Comparison of ENCODE assay signal across 1 cellular context in genomic region chr14:71710001-71710400, GRCh38.
TF ChIP-seq lines count a peak whose summit lies in the region.

No MANE protein-coding gene starts in this region.

TF ChIP-seq in IMR-90, 13 proteins besides CTCF, POLR2A, EP300 and RAD21:
- no peak for TF ChIP-seq RFX5 (IDR thresholded peaks at IDR 0.05; ENCODE audit: low read depth, low read length)
